Comparison of ENCODE assay signal across 11 cellular contexts in genomic region chr22:42747701-42748513, GRCh38. TPM values are rescaled to one million over a fixed set of nuclear protein-coding genes. Genes with fewer than 3 reads are reported as not detected.
A peak's percentile ranks its signal among the peaks of the same experiment; 100 is the strongest.
DNase-seq lines count a peak whose midpoint lies in the region; ATAC-seq and TF ChIP-seq lines count a peak whose summit lies in the region.
"Had no signal": no experiment of that assay in that cellular context is flagged by ENCODE, and none has a peak within 500 bp of the region (broad histone marks: within the 10 kb centered on the region; RNA-seq: fewer than 3 reads in every experiment).

No MANE protein-coding gene starts in this region.

- no peak for ATAC-seq in activated T-cell treated with anti-CD3 and anti-CD28 coated beads, Interleukin-2, amount 50 U/mL, for 72 hours (replicated peaks in 1 of 2)
- ATAC-seq: stimulated activated naive CD8-positive, alpha-beta T cell treated with anti-CD3 and anti-CD28 coated beads, Interleukin-15, amount 100 ng/mL, for 72 hours had no signal

- no peaks in the 10 kb centered on the region for H3K27me3 Mint-ChIP-seq in activated CD4-positive, alpha-beta T cell treated with anti-CD3 and anti-CD28 coated beads, Interleukin-2, amount 10 ng/mL, durations not matched to agents 24 days and 14 days
- H3K27me3 Mint-ChIP-seq in activated T-cell treated with anti-CD3 and anti-CD28 coated beads, Interleukin-2, amount 50 U/mL, for 72 hours (ENCODE audit: low read depth): no peaks in the 10 kb centered on the region
- H3K27me3 Mint-ChIP-seq: central memory CD8-positive, alpha-beta T cell; stimulated activated naive CD8-positive, alpha-beta T cell treated with anti-CD3 and anti-CD28 coated beads, Interleukin-15, amount 100 ng/mL, for 72 hours had no signal

- no peaks in the 10 kb centered on the region for H3K9me3 Mint-ChIP-seq in activated CD4-positive, alpha-beta T cell treated with anti-CD3 and anti-CD28 coated beads, Interleukin-2, amount 10 ng/mL, durations not matched to agents 24 days and 14 days
- H3K9me3 Mint-ChIP-seq in activated T-cell treated with anti-CD3 and anti-CD28 coated beads, Interleukin-2, amount 50 U/mL, for 72 hours: no peaks in the 10 kb centered on the region
- H3K9me3 Mint-ChIP-seq: central memory CD8-positive, alpha-beta T cell; stimulated activated naive CD8-positive, alpha-beta T cell treated with anti-CD3 and anti-CD28 coated beads, Interleukin-15, amount 100 ng/mL, for 72 hours had no signal

- H3K36me3 ChIP-seq in mucosa of rectum (ENCODE audit: control insufficient read depth in 2 of 2, insufficient read depth in 2 of 2, low read length in 2 of 2): no peaks in the 10 kb centered on the region
- H3K36me3 ChIP-seq: ovary had no signal

- no peak overlapping the region for H3K27ac Mint-ChIP-seq in activated CD4-positive, alpha-beta T cell treated with anti-CD3 and anti-CD28 coated beads, Interleukin-2, amount 10 ng/mL, durations not matched to agents 24 days and 14 days
- no peak overlapping the region for H3K27ac Mint-ChIP-seq in activated T-cell treated with anti-CD3 and anti-CD28 coated beads, Interleukin-2, amount 50 U/mL, for 72 hours
- H3K27ac Mint-ChIP-seq: stimulated activated naive CD8-positive, alpha-beta T cell treated with anti-CD3 and anti-CD28 coated beads, Interleukin-15, amount 100 ng/mL, for 72 hours had no signal

- no peak overlapping the region for H3K4me3 Mint-ChIP-seq in activated CD4-positive, alpha-beta T cell treated with anti-CD3 and anti-CD28 coated beads, Interleukin-2, amount 10 ng/mL, durations not matched to agents 24 days and 14 days
- no peak overlapping the region for H3K4me3 Mint-ChIP-seq in activated T-cell treated with anti-CD3 and anti-CD28 coated beads, Interleukin-2, amount 50 U/mL, for 72 hours
- H3K4me3 Mint-ChIP-seq: central memory CD8-positive, alpha-beta T cell; stimulated activated naive CD8-positive, alpha-beta T cell treated with anti-CD3 and anti-CD28 coated beads, Interleukin-15, amount 100 ng/mL, for 72 hours had no signal

- H3K4me3 ChIP-seq in AG09309 (ENCODE audit: control insufficient read depth, low read depth, low read length) (no peak overlapping the region), mucosa of rectum (ENCODE audit: low read length in 2 of 2) (no peak overlapping the region)
- H3K4me3 ChIP-seq: ovary had no signal

- no peaks in the 10 kb centered on the region for H3K36me3 Mint-ChIP-seq in activated CD4-positive, alpha-beta T cell treated with anti-CD3 and anti-CD28 coated beads, Interleukin-2, amount 10 ng/mL, durations not matched to agents 24 days and 14 days (ENCODE audit: low read depth)
- no peaks in the 10 kb centered on the region for H3K36me3 Mint-ChIP-seq in activated T-cell treated with anti-CD3 and anti-CD28 coated beads, Interleukin-2, amount 50 U/mL, for 72 hours (ENCODE audit: insufficient read depth in 2 of 2)

- no peaks in the 10 kb centered on the region for H3K9me3 ChIP-seq in mucosa of rectum (ENCODE audit: control insufficient read depth in 2 of 2, low read length in 2 of 2)
- H3K9me3 ChIP-seq: ovary had no signal

- TF ChIP-seq CTCF in AG09309 (IDR thresholded peaks at IDR 0.05; ENCODE audit: control insufficient read depth, insufficient read depth, low read depth, low read length, missing control alignments): no peak

- peaks cover 0 to 4% of the 10 kb centered on the region in 2 donors for H3K4me1 ChIP-seq in mucosa of rectum (ENCODE audit: control insufficient read depth in 2 of 2, insufficient read depth in 2 of 2, low read length in 2 of 2)

- intact Hi-C loops in activated CD4-positive, alpha-beta T cell treated with anti-CD3 and anti-CD28 coated beads, Interleukin-2, amount 10 ng/mL, durations not matched to agents 24 days and 14 days (cut with micrococcal nuclease): no loop called here

- H3K27ac ChIP-seq in mucosa of rectum (ENCODE audit: low read depth in 2 of 2, low read length in 2 of 2): peak overlapping the region; percentile 50 to 68
- H3K27ac ChIP-seq: ovary had no signal

- DNase-seq in AG09309 (ENCODE audit: low read depth) (peak; percentile 46), NCI-H2171 (lab: John Stamatoyannopoulos, UW) (peak; percentile 74), dermis microvascular lymphatic vessel endothelial cell (ENCODE audit: low read depth in 2 of 2) (peak; percentile 43 to 68), occipital lobe (lab: John Stamatoyannopoulos, UW) (no peak), NCI-H2081 (lab: John Stamatoyannopoulos, UW) (no peak)
- no peak for DNase-seq in activated CD4-positive, alpha-beta T cell treated with anti-CD3 and anti-CD28 coated beads, Interleukin-2, amount 10 ng/mL, durations not matched to agents 24 days and 14 days
- no peak for DNase-seq in activated T-cell treated with anti-CD3 and anti-CD28 coated beads, Interleukin-2, amount 50 U/mL, for 72 hours
- DNase-seq: ovary; stimulated activated naive CD8-positive, alpha-beta T cell treated with anti-CD3 and anti-CD28 coated beads, Interleukin-15, amount 100 ng/mL, for 72 hours had no signal

- H3K9ac ChIP-seq in mucosa of rectum (ENCODE audit: low read depth in 1 of 2, low read length in 2 of 2): no peak overlapping the region

- H3K27me3 ChIP-seq in mucosa of rectum (ENCODE audit: control insufficient read depth in 2 of 2, insufficient read depth in 2 of 2, low read length in 2 of 2): no peaks in the 10 kb centered on the region
- H3K27me3 ChIP-seq: ovary had no signal

- no peaks in the 10 kb centered on the region for H3K4me1 Mint-ChIP-seq in activated CD4-positive, alpha-beta T cell treated with anti-CD3 and anti-CD28 coated beads, Interleukin-2, amount 10 ng/mL, durations not matched to agents 24 days and 14 days
- H3K4me1 Mint-ChIP-seq in activated T-cell treated with anti-CD3 and anti-CD28 coated beads, Interleukin-2, amount 50 U/mL, for 72 hours (ENCODE audit: low read depth): no peaks in the 10 kb centered on the region
- H3K4me1 Mint-ChIP-seq: central memory CD8-positive, alpha-beta T cell; stimulated activated naive CD8-positive, alpha-beta T cell treated with anti-CD3 and anti-CD28 coated beads, Interleukin-15, amount 100 ng/mL, for 72 hours had no signal

RNA-seq across cellular contexts. Expression of gene A4GALT, which starts 27.2 kb away (rescaled TPM):
- total RNA-seq in dermis microvascular lymphatic vessel endothelial cell (43.8 and 70.8 TPM in 2 replicates), occipital lobe (0.31 TPM)
- not detected in 2 replicates for total RNA-seq in activated CD4-positive, alpha-beta T cell treated with anti-CD3 and anti-CD28 coated beads, Interleukin-2, amount 10 ng/mL, durations not matched to agents 24 days and 14 days
- total RNA-seq in activated T-cell treated with anti-CD3 and anti-CD28 coated beads, Interleukin-2, amount 50 U/mL, for 72 hours: under 1 TPM in 1 of 2 donors, not detected in 1; 0.46 TPM

Comparison
In these comparisons a context has a peak if more than half of its experiments do, and no peak if none do; other contexts are left out.
1. DNase-seq: peak in AG09309 (single experiment), NCI-H2171 (single experiment) and dermis microvascular lymphatic vessel endothelial cell (2 of 2); none in activated CD4-positive, alpha-beta T cell treated with anti-CD3 and anti-CD28 coated beads, Interleukin-2, amount 10 ng/mL, durations not matched to agents 24 days and 14 days (single experiment), activated T-cell treated with anti-CD3 and anti-CD28 coated beads, Interleukin-2, amount 50 U/mL, for 72 hours (0 of 2), occipital lobe (single experiment) and NCI-H2081 (0 of 2).
2. RNA of gene A4GALT, which starts 27.2 kb away (total RNA-seq): 43.8 to 70.8 TPM in dermis microvascular lymphatic vessel endothelial cell; 0.46 TPM in activated T-cell treated with anti-CD3 and anti-CD28 coated beads, Interleukin-2, amount 50 U/mL, for 72 hours, 0.31 TPM in occipital lobe (single experiment) and not detected in activated CD4-positive, alpha-beta T cell treated with anti-CD3 and anti-CD28 coated beads, Interleukin-2, amount 10 ng/mL, durations not matched to agents 24 days and 14 days; every median in the first group is over 10 times any median in the second.